In the genomic region with DNA sequence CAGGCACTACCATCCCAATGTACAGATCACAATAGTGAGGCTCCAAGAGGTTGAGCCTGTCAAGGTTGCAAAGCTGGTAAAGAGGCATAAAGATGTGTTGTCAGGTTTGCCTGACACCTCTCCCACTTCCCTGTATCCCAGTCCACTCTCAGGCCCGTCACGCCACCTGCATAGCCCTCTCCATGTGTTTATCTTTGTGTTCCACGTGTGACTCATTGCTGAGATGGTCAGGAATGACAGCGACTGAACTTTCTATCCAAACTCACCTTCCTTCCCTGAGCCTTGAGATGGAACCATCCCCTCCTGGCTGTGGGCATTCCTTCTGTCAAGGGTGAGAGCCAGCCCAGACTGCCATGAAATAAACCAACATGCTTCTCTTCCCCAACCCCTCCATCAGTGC, we compare ENCODE assay signal across 14 cellular contexts.
DNase-seq lines count a peak whose midpoint lies in the region; ATAC-seq and TF ChIP-seq lines count a peak whose summit lies in the region.
"Had no signal": no experiment of that assay in that cellular context is flagged by ENCODE, and none has a peak within 500 bp of the region (broad histone marks: within the 10 kb centered on the region; RNA-seq: fewer than 3 reads in every experiment).

No MANE protein-coding gene starts in this region.

- no peak overlapping the region for H4K12ac ChIP-seq in trophoblast cell (ENCODE audit: low read depth, low read length)

- no peak overlapping the region for H2AK5ac ChIP-seq in trophoblast cell (ENCODE audit: low read length)

- H4K91ac ChIP-seq in trophoblast cell (ENCODE audit: low read depth, low read length), result no peak overlapping the region

- H3K79me2 ChIP-seq in Karpas-422 (ENCODE audit: low read length) (no peaks in the 10 kb centered on the region), trophoblast cell (ENCODE audit: control insufficient read depth, insufficient read depth, low read length, poor library complexity) (no peaks in the 10 kb centered on the region)

- H3K4me2 ChIP-seq in Karpas-422 (ENCODE audit: low read depth, low read length, poor library complexity, severe bottlenecking) (no peak overlapping the region), trophoblast cell (ENCODE audit: low read length) (no peak overlapping the region)

- no peak overlapping the region for H3K4ac ChIP-seq in trophoblast cell (ENCODE audit: low read depth, low read length)

- no peak overlapping the region for H3K9ac ChIP-seq in Karpas-422 (ENCODE audit: low read length)
- H3K9ac ChIP-seq in trophoblast cell (ENCODE audit: low read length), result peak overlapping the region; percentile 30

- no peak overlapping the region for H3K23ac ChIP-seq in trophoblast cell (ENCODE audit: low read length)

- H2BK12ac ChIP-seq in trophoblast cell (ENCODE audit: low read length), result no peak overlapping the region

- H2AFZ ChIP-seq in Karpas-422 (ENCODE audit: low read length) (no peak overlapping the region), trophoblast cell (ENCODE audit: insufficient read depth, low read length, poor library complexity) (no peak overlapping the region)

- H3K14ac ChIP-seq in trophoblast cell (ENCODE audit: low read length), result no peak overlapping the region

- H3K27me3 ChIP-seq in Karpas-422 (ENCODE audit: low read length) (no peaks in the 10 kb centered on the region), trophoblast cell (ENCODE audit: insufficient read depth, low read length) (no peaks in the 10 kb centered on the region), prostate gland (replicated peaks; ENCODE audit: insufficient read depth) (no peaks in the 10 kb centered on the region)

- ATAC-seq in left cardiac atrium, result no peak
- ATAC-seq: K562 had no signal

- H3K36me3 ChIP-seq in Karpas-422 (ENCODE audit: insufficient read depth, low read length) (no peaks in the 10 kb centered on the region), trophoblast cell (ENCODE audit: control insufficient read depth in 1 of 2, insufficient read depth in 2 of 2, low read length in 2 of 2) (no peaks in the 10 kb centered on the region), prostate gland (no peaks in the 10 kb centered on the region)
- H3K36me3 ChIP-seq: HAP-1 had no signal

- no peaks in the 10 kb centered on the region for H3K79me1 ChIP-seq in trophoblast cell (ENCODE audit: low read length)

- peak overlapping the region; percentile 95; the same call in 1 of the 2 replicates for H3K27ac ChIP-seq in Karpas-422 (ENCODE audit: low read length)
- H3K27ac ChIP-seq in coronary artery, result no peak overlapping the region
- no peak overlapping the region for H3K27ac ChIP-seq in trophoblast cell (ENCODE audit: low read depth, low read length)
- H3K27ac ChIP-seq in prostate gland, result no peak overlapping the region
- H3K27ac ChIP-seq: C4-2B had no signal

- intact Hi-C loops in prostate gland (cut with DNase I) (no loop called here), left cardiac atrium (cut with DNase I) (no loop called here)

- no CpG with 5 or more reads among the region's 4 CpGs for WGBS in trophoblast cell (ENCODE audit: extremely low coverage, insufficient coverage, insufficient read length)
- 87% methylated on average over 4 of the region's 4 CpGs for WGBS in prostate gland

- H2BK5ac ChIP-seq in trophoblast cell (ENCODE audit: low read depth, low read length, poor library complexity), result no peak overlapping the region

- TF ChIP-seq POLR2A in prostate gland (IDR thresholded peaks at IDR 0.05), result no peak

- no peak overlapping the region for H4K8ac ChIP-seq in trophoblast cell (ENCODE audit: low read depth, low read length)

- H3K9me3 ChIP-seq in Karpas-422 (ENCODE audit: low read length) (no peaks in the 10 kb centered on the region), trophoblast cell (ENCODE audit: insufficient read depth, low read depth, low read length) (no peaks in the 10 kb centered on the region), prostate gland (no peaks in the 10 kb centered on the region)
- H3K9me3 ChIP-seq: Caco-2, HAP-1 had no signal

- peaks cover 45% of the 10 kb centered on the region for H3K4me1 ChIP-seq in Karpas-422 (ENCODE audit: low read length)
- no peaks in the 10 kb centered on the region for H3K4me1 ChIP-seq in trophoblast cell (ENCODE audit: control insufficient read depth in 1 of 2, insufficient read depth in 2 of 2, low read length in 2 of 2)
- no peaks in the 10 kb centered on the region for H3K4me1 ChIP-seq in prostate gland (replicated peaks)
- H3K4me1 ChIP-seq: Caco-2, HAP-1 had no signal

- H3K4me3 ChIP-seq in Karpas-422 (ENCODE audit: low read length) (no peak overlapping the region), coronary artery (no peak overlapping the region), trophoblast cell (ENCODE audit: low read depth, low read length) (no peak overlapping the region), prostate gland (no peak overlapping the region)
- H3K4me3 ChIP-seq: HAP-1, K562 had no signal

- H3K9me2 ChIP-seq in Karpas-422 (replicated peaks; ENCODE audit: insufficient read depth, low read length), result no peaks in the 10 kb centered on the region

- DNase-seq in Karpas-422, result no peak
- DNase-seq in coronary artery (ENCODE audit: low spot score), result peak; percentile 22
- DNase-seq in trophoblast cell, result no peak
- DNase-seq in prostate gland (ENCODE audit: low spot score), result no peak
- DNase-seq in left cardiac atrium, result no peak
- no peak for DNase-seq in D341Med (ENCODE audit: low spot score)
- DNase-seq: Caco-2; CD4-positive, alpha-beta T cell; DMS153; DMS79; GF-D8 had no signal

- H3K18ac ChIP-seq in trophoblast cell (ENCODE audit: low read length), result no peak overlapping the region

- no peak overlapping the region for H2BK120ac ChIP-seq in trophoblast cell (ENCODE audit: insufficient read depth, low read length, poor library complexity)

- TF ChIP-seq CTCF in coronary artery (IDR thresholded peaks at IDR 0.05) (no peak), prostate gland (IDR thresholded peaks at IDR 0.05) (no peak)

- no peaks in the 10 kb centered on the region for H4K20me1 ChIP-seq in Karpas-422 (ENCODE audit: insufficient read depth, low read depth, low read length)
